ENCODE assay signal across 1 cellular context in genomic region chr4:185381794-185382193, GRCh38.
TF ChIP-seq lines count a peak whose summit lies in the region.

No MANE protein-coding gene starts in this region.

TF ChIP-seq in HepG2, 621 proteins besides CTCF, POLR2A, EP300 and RAD21:
- no peak for TF ChIP-seq ZHX2 (IDR thresholded peaks at IDR 0.05; ENCODE audit: low read depth)
- TF ChIP-seq ZHX2 (CRISPR knock-in tag; IDR thresholded peaks at IDR 0.05; ENCODE audit: borderline replicate concordance) = no peak
- TF ChIP-seq SIX4 (CRISPR knock-in tag; IDR thresholded peaks at IDR 0.05) = no peak
- no peak for TF ChIP-seq MEIS2 (CRISPR knock-in tag; IDR thresholded peaks at IDR 0.05)
- TF ChIP-seq ELF3 (CRISPR knock-in tag; IDR thresholded peaks at IDR 0.05) = no peak
- peak; percentile 38; the same call in 1 of the 2 replicates for TF ChIP-seq ZBTB33 (CRISPR knock-in tag; IDR thresholded peaks at IDR 0.05)
- no peak for TF ChIP-seq GABPB1 (CRISPR knock-in tag; IDR thresholded peaks at IDR 0.05)
- no peak for TF ChIP-seq USF2 (IDR thresholded peaks at IDR 0.05; ENCODE audit: low read depth, low read length)
- no peak for TF ChIP-seq USF2 (CRISPR knock-in tag; IDR thresholded peaks at IDR 0.05; ENCODE audit: borderline replicate concordance)
